In the genomic region with DNA sequence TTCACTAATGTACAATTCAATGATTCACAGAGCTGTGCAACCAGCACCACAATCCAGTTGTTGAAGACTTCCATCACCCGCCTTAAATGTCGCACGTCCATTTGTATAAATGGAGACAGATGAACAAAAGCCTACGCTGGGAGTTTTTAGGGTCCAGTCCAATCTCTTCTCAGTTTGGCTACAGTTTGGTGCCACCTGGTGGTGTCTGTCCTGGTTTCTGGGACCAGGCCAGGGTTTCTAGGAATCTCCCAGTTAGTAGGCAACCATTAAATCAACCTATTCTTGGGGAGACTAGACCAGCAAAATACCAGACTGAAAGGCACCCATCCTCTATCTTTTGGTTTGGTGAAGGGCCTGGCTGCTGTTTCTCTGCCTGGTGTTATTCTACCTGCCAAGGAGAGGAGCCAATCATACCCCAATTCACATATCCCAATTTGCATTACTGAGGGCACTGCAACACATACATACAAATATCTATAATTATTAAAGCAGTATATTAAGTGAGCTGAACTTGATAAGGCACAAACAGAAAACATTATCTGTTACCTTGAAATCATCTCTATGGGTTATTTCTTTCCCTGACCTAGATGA, we compare ENCODE assay signal across 1 cellular context.
TF ChIP-seq lines count a peak whose summit lies in the region.

No MANE protein-coding gene starts in this region.

TF ChIP-seq in HepG2, 621 proteins besides CTCF, POLR2A, EP300 and RAD21 (continued from another document and continues in another):
- TF ChIP-seq, protein P1, sequence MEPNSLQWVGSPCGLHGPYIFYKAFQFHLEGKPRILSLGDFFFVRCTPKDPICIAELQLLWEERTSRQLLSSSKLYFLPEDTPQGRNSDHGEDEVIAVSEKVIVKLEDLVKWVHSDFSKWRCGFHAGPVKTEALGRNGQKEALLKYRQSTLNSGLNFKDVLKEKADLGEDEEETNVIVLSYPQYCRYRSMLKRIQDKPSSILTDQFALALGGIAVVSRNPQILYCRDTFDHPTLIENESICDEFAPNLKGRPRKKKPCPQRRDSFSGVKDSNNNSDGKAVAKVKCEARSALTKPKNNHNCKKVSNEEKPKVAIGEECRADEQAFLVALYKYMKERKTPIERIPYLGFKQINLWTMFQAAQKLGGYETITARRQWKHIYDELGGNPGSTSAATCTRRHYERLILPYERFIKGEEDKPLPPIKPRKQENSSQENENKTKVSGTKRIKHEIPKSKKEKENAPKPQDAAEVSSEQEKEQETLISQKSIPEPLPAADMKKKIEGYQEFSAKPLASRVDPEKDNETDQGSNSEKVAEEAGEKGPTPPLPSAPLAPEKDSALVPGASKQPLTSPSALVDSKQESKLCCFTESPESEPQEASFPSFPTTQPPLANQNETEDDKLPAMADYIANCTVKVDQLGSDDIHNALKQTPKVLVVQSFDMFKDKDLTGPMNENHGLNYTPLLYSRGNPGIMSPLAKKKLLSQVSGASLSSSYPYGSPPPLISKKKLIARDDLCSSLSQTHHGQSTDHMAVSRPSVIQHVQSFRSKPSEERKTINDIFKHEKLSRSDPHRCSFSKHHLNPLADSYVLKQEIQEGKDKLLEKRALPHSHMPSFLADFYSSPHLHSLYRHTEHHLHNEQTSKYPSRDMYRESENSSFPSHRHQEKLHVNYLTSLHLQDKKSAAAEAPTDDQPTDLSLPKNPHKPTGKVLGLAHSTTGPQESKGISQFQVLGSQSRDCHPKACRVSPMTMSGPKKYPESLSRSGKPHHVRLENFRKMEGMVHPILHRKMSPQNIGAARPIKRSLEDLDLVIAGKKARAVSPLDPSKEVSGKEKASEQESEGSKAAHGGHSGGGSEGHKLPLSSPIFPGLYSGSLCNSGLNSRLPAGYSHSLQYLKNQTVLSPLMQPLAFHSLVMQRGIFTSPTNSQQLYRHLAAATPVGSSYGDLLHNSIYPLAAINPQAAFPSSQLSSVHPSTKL (CRISPR knock-in tag; IDR thresholded peaks at IDR 0.05), result peak; percentile 18; the same call in 1 of the 2 replicates
- no peak for TF ChIP-seq ZBTB21 (CRISPR knock-in tag; IDR thresholded peaks at IDR 0.05)
- TF ChIP-seq, protein P2, sequence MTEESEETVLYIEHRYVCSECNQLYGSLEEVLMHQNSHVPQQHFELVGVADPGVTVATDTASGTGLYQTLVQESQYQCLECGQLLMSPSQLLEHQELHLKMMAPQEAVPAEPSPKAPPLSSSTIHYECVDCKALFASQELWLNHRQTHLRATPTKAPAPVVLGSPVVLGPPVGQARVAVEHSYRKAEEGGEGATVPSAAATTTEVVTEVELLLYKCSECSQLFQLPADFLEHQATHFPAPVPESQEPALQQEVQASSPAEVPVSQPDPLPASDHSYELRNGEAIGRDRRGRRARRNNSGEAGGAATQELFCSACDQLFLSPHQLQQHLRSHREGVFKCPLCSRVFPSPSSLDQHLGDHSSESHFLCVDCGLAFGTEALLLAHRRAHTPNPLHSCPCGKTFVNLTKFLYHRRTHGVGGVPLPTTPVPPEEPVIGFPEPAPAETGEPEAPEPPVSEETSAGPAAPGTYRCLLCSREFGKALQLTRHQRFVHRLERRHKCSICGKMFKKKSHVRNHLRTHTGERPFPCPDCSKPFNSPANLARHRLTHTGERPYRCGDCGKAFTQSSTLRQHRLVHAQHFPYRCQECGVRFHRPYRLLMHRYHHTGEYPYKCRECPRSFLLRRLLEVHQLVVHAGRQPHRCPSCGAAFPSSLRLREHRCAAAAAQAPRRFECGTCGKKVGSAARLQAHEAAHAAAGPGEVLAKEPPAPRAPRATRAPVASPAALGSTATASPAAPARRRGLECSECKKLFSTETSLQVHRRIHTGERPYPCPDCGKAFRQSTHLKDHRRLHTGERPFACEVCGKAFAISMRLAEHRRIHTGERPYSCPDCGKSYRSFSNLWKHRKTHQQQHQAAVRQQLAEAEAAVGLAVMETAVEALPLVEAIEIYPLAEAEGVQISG (CRISPR knock-in tag; IDR thresholded peaks at IDR 0.05), result peak; percentile 36; the same call in 1 of the 2 replicates
- TF ChIP-seq, protein P3, sequence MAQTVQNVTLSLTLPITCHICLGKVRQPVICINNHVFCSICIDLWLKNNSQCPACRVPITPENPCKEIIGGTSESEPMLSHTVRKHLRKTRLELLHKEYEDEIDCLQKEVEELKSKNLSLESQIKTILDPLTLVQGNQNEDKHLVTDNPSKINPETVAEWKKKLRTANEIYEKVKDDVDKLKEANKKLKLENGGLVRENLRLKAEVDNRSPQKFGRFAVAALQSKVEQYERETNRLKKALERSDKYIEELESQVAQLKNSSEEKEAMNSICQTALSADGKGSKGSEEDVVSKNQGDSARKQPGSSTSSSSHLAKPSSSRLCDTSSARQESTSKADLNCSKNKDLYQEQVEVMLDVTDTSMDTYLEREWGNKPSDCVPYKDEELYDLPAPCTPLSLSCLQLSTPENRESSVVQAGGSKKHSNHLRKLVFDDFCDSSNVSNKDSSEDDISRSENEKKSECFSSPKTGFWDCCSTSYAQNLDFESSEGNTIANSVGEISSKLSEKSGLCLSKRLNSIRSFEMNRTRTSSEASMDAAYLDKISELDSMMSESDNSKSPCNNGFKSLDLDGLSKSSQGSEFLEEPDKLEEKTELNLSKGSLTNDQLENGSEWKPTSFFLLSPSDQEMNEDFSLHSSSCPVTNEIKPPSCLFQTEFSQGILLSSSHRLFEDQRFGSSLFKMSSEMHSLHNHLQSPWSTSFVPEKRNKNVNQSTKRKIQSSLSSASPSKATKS (CRISPR knock-in tag; IDR thresholded peaks at IDR 0.05), result no peak
- no peak for TF ChIP-seq GTF2F1 (IDR thresholded peaks at IDR 0.05; ENCODE audit: low read length)
- TF ChIP-seq, protein P4, sequence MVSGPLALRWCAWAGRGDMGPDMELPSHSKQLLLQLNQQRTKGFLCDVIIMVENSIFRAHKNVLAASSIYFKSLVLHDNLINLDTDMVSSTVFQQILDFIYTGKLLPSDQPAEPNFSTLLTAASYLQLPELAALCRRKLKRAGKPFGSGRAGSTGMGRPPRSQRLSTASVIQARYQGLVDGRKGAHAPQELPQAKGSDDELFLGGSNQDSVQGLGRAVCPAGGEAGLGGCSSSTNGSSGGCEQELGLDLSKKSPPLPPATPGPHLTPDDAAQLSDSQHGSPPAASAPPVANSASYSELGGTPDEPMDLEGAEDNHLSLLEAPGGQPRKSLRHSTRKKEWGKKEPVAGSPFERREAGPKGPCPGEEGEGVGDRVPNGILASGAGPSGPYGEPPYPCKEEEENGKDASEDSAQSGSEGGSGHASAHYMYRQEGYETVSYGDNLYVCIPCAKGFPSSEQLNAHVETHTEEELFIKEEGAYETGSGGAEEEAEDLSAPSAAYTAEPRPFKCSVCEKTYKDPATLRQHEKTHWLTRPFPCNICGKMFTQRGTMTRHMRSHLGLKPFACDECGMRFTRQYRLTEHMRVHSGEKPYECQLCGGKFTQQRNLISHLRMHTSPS (CRISPR knock-in tag; IDR thresholded peaks at IDR 0.05; ENCODE audit: low read depth), result no peak
- TF ChIP-seq, protein P5, sequence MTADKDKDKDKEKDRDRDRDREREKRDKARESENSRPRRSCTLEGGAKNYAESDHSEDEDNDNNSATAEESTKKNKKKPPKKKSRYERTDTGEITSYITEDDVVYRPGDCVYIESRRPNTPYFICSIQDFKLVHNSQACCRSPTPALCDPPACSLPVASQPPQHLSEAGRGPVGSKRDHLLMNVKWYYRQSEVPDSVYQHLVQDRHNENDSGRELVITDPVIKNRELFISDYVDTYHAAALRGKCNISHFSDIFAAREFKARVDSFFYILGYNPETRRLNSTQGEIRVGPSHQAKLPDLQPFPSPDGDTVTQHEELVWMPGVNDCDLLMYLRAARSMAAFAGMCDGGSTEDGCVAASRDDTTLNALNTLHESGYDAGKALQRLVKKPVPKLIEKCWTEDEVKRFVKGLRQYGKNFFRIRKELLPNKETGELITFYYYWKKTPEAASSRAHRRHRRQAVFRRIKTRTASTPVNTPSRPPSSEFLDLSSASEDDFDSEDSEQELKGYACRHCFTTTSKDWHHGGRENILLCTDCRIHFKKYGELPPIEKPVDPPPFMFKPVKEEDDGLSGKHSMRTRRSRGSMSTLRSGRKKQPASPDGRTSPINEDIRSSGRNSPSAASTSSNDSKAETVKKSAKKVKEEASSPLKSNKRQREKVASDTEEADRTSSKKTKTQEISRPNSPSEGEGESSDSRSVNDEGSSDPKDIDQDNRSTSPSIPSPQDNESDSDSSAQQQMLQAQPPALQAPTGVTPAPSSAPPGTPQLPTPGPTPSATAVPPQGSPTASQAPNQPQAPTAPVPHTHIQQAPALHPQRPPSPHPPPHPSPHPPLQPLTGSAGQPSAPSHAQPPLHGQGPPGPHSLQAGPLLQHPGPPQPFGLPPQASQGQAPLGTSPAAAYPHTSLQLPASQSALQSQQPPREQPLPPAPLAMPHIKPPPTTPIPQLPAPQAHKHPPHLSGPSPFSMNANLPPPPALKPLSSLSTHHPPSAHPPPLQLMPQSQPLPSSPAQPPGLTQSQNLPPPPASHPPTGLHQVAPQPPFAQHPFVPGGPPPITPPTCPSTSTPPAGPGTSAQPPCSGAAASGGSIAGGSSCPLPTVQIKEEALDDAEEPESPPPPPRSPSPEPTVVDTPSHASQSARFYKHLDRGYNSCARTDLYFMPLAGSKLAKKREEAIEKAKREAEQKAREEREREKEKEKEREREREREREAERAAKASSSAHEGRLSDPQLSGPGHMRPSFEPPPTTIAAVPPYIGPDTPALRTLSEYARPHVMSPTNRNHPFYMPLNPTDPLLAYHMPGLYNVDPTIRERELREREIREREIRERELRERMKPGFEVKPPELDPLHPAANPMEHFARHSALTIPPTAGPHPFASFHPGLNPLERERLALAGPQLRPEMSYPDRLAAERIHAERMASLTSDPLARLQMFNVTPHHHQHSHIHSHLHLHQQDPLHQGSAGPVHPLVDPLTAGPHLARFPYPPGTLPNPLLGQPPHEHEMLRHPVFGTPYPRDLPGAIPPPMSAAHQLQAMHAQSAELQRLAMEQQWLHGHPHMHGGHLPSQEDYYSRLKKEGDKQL (CRISPR knock-in tag; IDR thresholded peaks at IDR 0.05; ENCODE audit: low read depth), result no peak
- TF ChIP-seq EZH2 (conservative IDR thresholded peaks at IDR 0.05; ENCODE audit: low read depth, low read length), result no peak
- TF ChIP-seq, protein P6, sequence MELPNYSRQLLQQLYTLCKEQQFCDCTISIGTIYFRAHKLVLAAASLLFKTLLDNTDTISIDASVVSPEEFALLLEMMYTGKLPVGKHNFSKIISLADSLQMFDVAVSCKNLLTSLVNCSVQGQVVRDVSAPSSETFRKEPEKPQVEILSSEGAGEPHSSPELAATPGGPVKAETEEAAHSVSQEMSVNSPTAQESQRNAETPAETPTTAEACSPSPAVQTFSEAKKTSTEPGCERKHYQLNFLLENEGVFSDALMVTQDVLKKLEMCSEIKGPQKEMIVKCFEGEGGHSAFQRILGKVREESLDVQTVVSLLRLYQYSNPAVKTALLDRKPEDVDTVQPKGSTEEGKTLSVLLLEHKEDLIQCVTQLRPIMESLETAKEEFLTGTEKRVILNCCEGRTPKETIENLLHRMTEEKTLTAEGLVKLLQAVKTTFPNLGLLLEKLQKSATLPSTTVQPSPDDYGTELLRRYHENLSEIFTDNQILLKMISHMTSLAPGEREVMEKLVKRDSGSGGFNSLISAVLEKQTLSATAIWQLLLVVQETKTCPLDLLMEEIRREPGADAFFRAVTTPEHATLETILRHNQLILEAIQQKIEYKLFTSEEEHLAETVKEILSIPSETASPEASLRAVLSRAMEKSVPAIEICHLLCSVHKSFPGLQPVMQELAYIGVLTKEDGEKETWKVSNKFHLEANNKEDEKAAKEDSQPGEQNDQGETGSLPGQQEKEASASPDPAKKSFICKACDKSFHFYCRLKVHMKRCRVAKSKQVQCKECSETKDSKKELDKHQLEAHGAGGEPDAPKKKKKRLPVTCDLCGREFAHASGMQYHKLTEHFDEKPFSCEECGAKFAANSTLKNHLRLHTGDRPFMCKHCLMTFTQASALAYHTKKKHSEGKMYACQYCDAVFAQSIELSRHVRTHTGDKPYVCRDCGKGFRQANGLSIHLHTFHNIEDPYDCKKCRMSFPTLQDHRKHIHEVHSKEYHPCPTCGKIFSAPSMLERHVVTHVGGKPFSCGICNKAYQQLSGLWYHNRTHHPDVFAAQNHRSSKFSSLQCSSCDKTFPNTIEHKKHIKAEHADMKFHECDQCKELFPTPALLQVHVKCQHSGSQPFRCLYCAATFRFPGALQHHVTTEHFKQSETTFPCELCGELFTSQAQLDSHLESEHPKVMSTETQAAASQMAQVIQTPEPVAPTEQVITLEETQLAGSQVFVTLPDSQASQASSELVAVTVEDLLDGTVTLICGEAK (IDR thresholded peaks at IDR 0.05), result no peak
- TF ChIP-seq, protein P6 (CRISPR knock-in tag; IDR thresholded peaks at IDR 0.05), result no peak
- no peak for TF ChIP-seq MIXL1 (CRISPR knock-in tag; IDR thresholded peaks at IDR 0.05)
- no peak for TF ChIP-seq SMARCE1 (IDR thresholded peaks at IDR 0.05; ENCODE audit: borderline replicate concordance)
- TF ChIP-seq ZNF557 (CRISPR knock-in tag; IDR thresholded peaks at IDR 0.05), result no peak
- TF ChIP-seq, protein P7, sequence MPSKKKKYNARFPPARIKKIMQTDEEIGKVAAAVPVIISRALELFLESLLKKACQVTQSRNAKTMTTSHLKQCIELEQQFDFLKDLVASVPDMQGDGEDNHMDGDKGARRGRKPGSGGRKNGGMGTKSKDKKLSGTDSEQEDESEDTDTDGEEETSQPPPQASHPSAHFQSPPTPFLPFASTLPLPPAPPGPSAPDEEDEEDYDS (CRISPR knock-in tag; IDR thresholded peaks at IDR 0.05), result no peak
- TF ChIP-seq, protein P8, sequence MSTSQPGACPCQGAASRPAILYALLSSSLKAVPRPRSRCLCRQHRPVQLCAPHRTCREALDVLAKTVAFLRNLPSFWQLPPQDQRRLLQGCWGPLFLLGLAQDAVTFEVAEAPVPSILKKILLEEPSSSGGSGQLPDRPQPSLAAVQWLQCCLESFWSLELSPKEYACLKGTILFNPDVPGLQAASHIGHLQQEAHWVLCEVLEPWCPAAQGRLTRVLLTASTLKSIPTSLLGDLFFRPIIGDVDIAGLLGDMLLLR (CRISPR knock-in tag; IDR thresholded peaks at IDR 0.05), result no peak
- TF ChIP-seq PHB2 (IDR thresholded peaks at IDR 0.05; ENCODE audit: partially characterized antibody), result no peak
- no peak for TF ChIP-seq SNAPC2 (CRISPR knock-in tag; IDR thresholded peaks at IDR 0.05)
- TF ChIP-seq CCDC6 (CRISPR knock-in tag; IDR thresholded peaks at IDR 0.05), result no peak
- TF ChIP-seq DNMT1 (CRISPR knock-in tag; IDR thresholded peaks at IDR 0.05), result no peak
